21 cellular contexts compared by ENCODE assay signal in genomic region chr6:158165919-158166416, GRCh38. TPM values are rescaled to one million over a fixed set of nuclear protein-coding genes. Genes with fewer than 3 reads are reported as not detected.
DNase-seq lines count a peak whose midpoint lies in the region; ATAC-seq and TF ChIP-seq lines count a peak whose summit lies in the region.
"Had no signal": no experiment of that assay in that cellular context is flagged by ENCODE, and none has a peak within 500 bp of the region (broad histone marks: within the 10 kb centered on the region; RNA-seq: fewer than 3 reads in every experiment).

No MANE protein-coding gene starts in this region.

- H3K4me2 ChIP-seq in DND-41 (ENCODE audit: insufficient read depth, low read length): 0 out of 2 replicates have a peak overlapping the region, but pooled peaks have one; percentile 18
- H3K4me2 ChIP-seq: KMS-11 had no signal

- H3K36me3 ChIP-seq in DND-41 (ENCODE audit: insufficient read depth, low read length) (0 out of 2 replicates have a peak, but pooled peaks cover 3% of the 10 kb centered on the region), tibial nerve (no peaks in the 10 kb centered on the region)
- H3K36me3 ChIP-seq: SJSA1 had no signal

- TF ChIP-seq CTCF in DND-41 (IDR thresholded peaks at IDR 0.05; ENCODE audit: borderline replicate concordance, extremely low read depth, low read length, poor library complexity, severe bottlenecking) (no peak), chondrocyte (IDR thresholded peaks at IDR 0.05) (no peak), neural crest cell (conservative IDR thresholded peaks at IDR 0.05) (no peak), tibial nerve (IDR thresholded peaks at IDR 0.05) (no peak)

- peaks cover 5% of the 10 kb centered on the region for H3K36me3 Mint-ChIP-seq in activated CD4-positive, alpha-beta memory T cell treated with anti-CD3 and anti-CD28 coated beads for 36 hours
- peaks cover 10% of the 10 kb centered on the region for H3K36me3 Mint-ChIP-seq in activated CD4-positive, alpha-beta memory T cell treated with anti-CD3 and anti-CD28 coated beads, Interleukin-2, amount 10 ng/mL, durations not matched to agents 7 days and 5 days (ENCODE audit: low read depth)
- peaks cover 2% of the 10 kb centered on the region for H3K36me3 Mint-ChIP-seq in chondrocyte (ENCODE audit: low read depth)
- H3K36me3 Mint-ChIP-seq in neural crest cell (ENCODE audit: low read depth): no peaks in the 10 kb centered on the region

- H3K9me3 ChIP-seq in DND-41 (ENCODE audit: insufficient read depth, low read length, severe bottlenecking) (no peaks in the 10 kb centered on the region), tibial nerve (no peaks in the 10 kb centered on the region)
- H3K9me3 ChIP-seq: SJSA1 had no signal

- no peak overlapping the region for H2AFZ ChIP-seq in DND-41 (ENCODE audit: low read depth, low read length)
- H2AFZ ChIP-seq: GM23338 had no signal

- H3K9me3 Mint-ChIP-seq in activated CD4-positive, alpha-beta memory T cell treated with anti-CD3 and anti-CD28 coated beads for 36 hours: no peaks in the 10 kb centered on the region
- no peaks in the 10 kb centered on the region for H3K9me3 Mint-ChIP-seq in activated CD4-positive, alpha-beta memory T cell treated with anti-CD3 and anti-CD28 coated beads, Interleukin-2, amount 10 ng/mL, durations not matched to agents 7 days and 5 days
- H3K9me3 Mint-ChIP-seq in chondrocyte (ENCODE audit: low read depth) (no peaks in the 10 kb centered on the region), neural crest cell (no peaks in the 10 kb centered on the region)

- peaks cover 50% of the 10 kb centered on the region for H3K79me2 ChIP-seq in DND-41 (ENCODE audit: insufficient read depth, low read length)

- H3K9ac ChIP-seq in DND-41 (ENCODE audit: low read depth, low read length): no peak overlapping the region
- H3K9ac ChIP-seq: KMS-11 had no signal

- intact Hi-C loops in activated CD4-positive, alpha-beta memory T cell treated with anti-CD3 and anti-CD28 coated beads for 36 hours (cut with micrococcal nuclease): loop anchor here (5.0 kb wide), 1 partner anchor 344 kb away; the partner anchor contains the start of gene SNX9

- H3K27ac ChIP-seq in DND-41 (ENCODE audit: low read length) (no peak overlapping the region), tibial nerve (no peak overlapping the region)
- H3K27ac ChIP-seq: HL-60, KMS-11, SJSA1 had no signal

- TF ChIP-seq EP300 in tibial nerve (IDR thresholded peaks at IDR 0.05): no peak

- POLR2A ChIA-PET in activated CD4-positive, alpha-beta memory T cell treated with anti-CD3 and anti-CD28 coated beads for 36 hours (lab: Charles Lee): no interaction called here
- POLR2A ChIA-PET in activated CD4-positive, alpha-beta memory T cell treated with anti-CD3 and anti-CD28 coated beads, Interleukin-2, amount 10 ng/mL, durations not matched to agents 7 days and 5 days (lab: Charles Lee): interaction anchor here (0.6 kb wide), 1 partner anchor 8 kb away, joined by 3 read pairs; no protein-coding TSS in a partner anchor

- WGBS in tibial nerve, 2 donors: 97 to 98% methylated on average over 1 of the region's 1 CpG

- CTCF ChIA-PET in activated CD4-positive, alpha-beta memory T cell treated with anti-CD3 and anti-CD28 coated beads for 36 hours (lab: Charles Lee): interaction anchor here (0.6 to 1.9 kb wide), 2 partner anchors 48 to 490 kb away, joined by 4 to 6 read pairs; no protein-coding TSS in a partner anchor
- CTCF ChIA-PET in activated CD4-positive, alpha-beta memory T cell treated with anti-CD3 and anti-CD28 coated beads, Interleukin-2, amount 10 ng/mL, durations not matched to agents 7 days and 5 days (lab: Charles Lee): interaction anchor here (0.9 kb wide), 1 partner anchor 11 kb away, joined by 3 read pairs; no protein-coding TSS in a partner anchor

- no peak overlapping the region for H3K4me3 ChIP-seq in DND-41 (ENCODE audit: low read depth in 1 of 2, low read length in 2 of 2)
- H3K4me3 ChIP-seq in tibial nerve: no peak overlapping the region
- H3K4me3 ChIP-seq: SJSA1 had no signal

- no peak for TF ChIP-seq POLR2A in tibial nerve (IDR thresholded peaks at IDR 0.05)

- H4K20me1 ChIP-seq in DND-41 (ENCODE audit: insufficient read depth, low read length): no peaks in the 10 kb centered on the region

- H3K4me1 Mint-ChIP-seq in activated CD4-positive, alpha-beta memory T cell treated with anti-CD3 and anti-CD28 coated beads for 36 hours (ENCODE audit: low read depth): peaks cover 43% of the 10 kb centered on the region
- peaks cover 33% of the 10 kb centered on the region for H3K4me1 Mint-ChIP-seq in activated CD4-positive, alpha-beta memory T cell treated with anti-CD3 and anti-CD28 coated beads, Interleukin-2, amount 10 ng/mL, durations not matched to agents 7 days and 5 days
- peaks cover 63% of the 10 kb centered on the region for H3K4me1 Mint-ChIP-seq in chondrocyte (ENCODE audit: low read depth)
- H3K4me1 Mint-ChIP-seq in neural crest cell: peaks cover 23% of the 10 kb centered on the region

- no peaks in the 10 kb centered on the region for H3K27me3 Mint-ChIP-seq in activated CD4-positive, alpha-beta memory T cell treated with anti-CD3 and anti-CD28 coated beads for 36 hours
- no peaks in the 10 kb centered on the region for H3K27me3 Mint-ChIP-seq in activated CD4-positive, alpha-beta memory T cell treated with anti-CD3 and anti-CD28 coated beads, Interleukin-2, amount 10 ng/mL, durations not matched to agents 7 days and 5 days
- H3K27me3 Mint-ChIP-seq in chondrocyte (ENCODE audit: low read depth): no peaks in the 10 kb centered on the region
- peaks cover 2% of the 10 kb centered on the region for H3K27me3 Mint-ChIP-seq in neural crest cell (ENCODE audit: low read depth)
- H3K27me3 Mint-ChIP-seq: B cell had no signal

- peak overlapping the region; percentile 77 for H3K27ac Mint-ChIP-seq in activated CD4-positive, alpha-beta memory T cell treated with anti-CD3 and anti-CD28 coated beads for 36 hours
- H3K27ac Mint-ChIP-seq in activated CD4-positive, alpha-beta memory T cell treated with anti-CD3 and anti-CD28 coated beads, Interleukin-2, amount 10 ng/mL, durations not matched to agents 7 days and 5 days: no peak overlapping the region
- H3K27ac Mint-ChIP-seq in chondrocyte (ENCODE audit: unreplicated experiment): no peak overlapping the region
- no peak overlapping the region for H3K27ac Mint-ChIP-seq in neural crest cell (ENCODE audit: unreplicated experiment)
- H3K27ac Mint-ChIP-seq: B cell, GM23338 had no signal

- ATAC-seq in DND-41 (ENCODE audit: insufficient read depth, low read depth) (no peak), HG03520 (IDR thresholded peaks at IDR 0.05; ENCODE audit: unreplicated experiment) (no peak)
- ATAC-seq: GM23338, Right ventricle myocardium inferior had no signal

- H3K27me3 ChIP-seq in DND-41 (ENCODE audit: insufficient read depth, low read length, poor library complexity) (no peaks in the 10 kb centered on the region), tibial nerve (no peaks in the 10 kb centered on the region)
- H3K27me3 ChIP-seq: SJSA1 had no signal

- no peak overlapping the region for H3K4me3 Mint-ChIP-seq in activated CD4-positive, alpha-beta memory T cell treated with anti-CD3 and anti-CD28 coated beads for 36 hours
- no peak overlapping the region for H3K4me3 Mint-ChIP-seq in activated CD4-positive, alpha-beta memory T cell treated with anti-CD3 and anti-CD28 coated beads, Interleukin-2, amount 10 ng/mL, durations not matched to agents 7 days and 5 days
- peak overlapping the region; percentile 92 for H3K4me3 Mint-ChIP-seq in chondrocyte (ENCODE audit: unreplicated experiment)
- peak overlapping the region; percentile 36 for H3K4me3 Mint-ChIP-seq in neural crest cell

- DNase-seq in activated CD4-positive, alpha-beta memory T cell treated with anti-CD3 and anti-CD28 coated beads for 36 hours: no peak
- DNase-seq in activated CD4-positive, alpha-beta memory T cell treated with anti-CD3 and anti-CD28 coated beads, Interleukin-2, amount 10 ng/mL, durations not matched to agents 7 days and 5 days: no peak
- DNase-seq in DND-41: no peak
- no peak for DNase-seq in chondrocyte (ENCODE audit: low spot score)
- no peak for DNase-seq in neural crest cell (ENCODE audit: low read depth, low spot score)
- no peak for DNase-seq in tibial nerve (ENCODE audit: low spot score in 2 of 2)
- no peak for DNase-seq in NCI-H1417 (lab: John Stamatoyannopoulos, UW)
- DNase-seq: COR-L47, DMS79, HCEC 1CT, NCI-H1436, NCI-H187 treated with DMSO at 0.1 percent for 48 hours, NCI-H510A treated with DMSO at 0.1 percent for 48 hours, NCI-H748 treated with DMSO at 0.1 percent for 48 hours had no signal

- H3K4me1 ChIP-seq in DND-41 (ENCODE audit: insufficient read depth, low read length) (peaks cover 22% of the 10 kb centered on the region), tibial nerve (peaks cover 0 to 30% (median 14%) of the 10 kb centered on the region in 4 donors)

RNA-seq across cellular contexts. Expression of gene SERAC1, which starts 2.1 kb away (rescaled TPM):
- total RNA-seq in activated CD4-positive, alpha-beta memory T cell treated with anti-CD3 and anti-CD28 coated beads for 36 hours: 1 to 10 TPM; 7.8 to 8.9 TPM
- 1 to 10 TPM; 6.1 to 7.0 TPM for total RNA-seq in activated CD4-positive, alpha-beta memory T cell treated with anti-CD3 and anti-CD28 coated beads, Interleukin-2, amount 10 ng/mL, durations not matched to agents 7 days and 5 days
- total RNA-seq in chondrocyte (15.3 to 17.1 TPM (median 15.4 TPM) in 3 replicates), neural crest cell (11.3 and 12.2 TPM in 2 replicates), tibial nerve (1 to 10 TPM; 4.7 to 9.6 (median 6.2) TPM)

RNA-seq across cellular contexts. Expression of gene GTF2H5, which starts 2.2 kb away (rescaled TPM):
- 10 to 100 TPM; 28.4 to 30.8 TPM for total RNA-seq in activated CD4-positive, alpha-beta memory T cell treated with anti-CD3 and anti-CD28 coated beads for 36 hours
- total RNA-seq in activated CD4-positive, alpha-beta memory T cell treated with anti-CD3 and anti-CD28 coated beads, Interleukin-2, amount 10 ng/mL, durations not matched to agents 7 days and 5 days: 10 to 100 TPM; 18.7 to 20.3 TPM
- total RNA-seq in chondrocyte (31.6 to 35.2 TPM (median 31.9 TPM) in 3 replicates), neural crest cell (21.1 and 23.8 TPM in 2 replicates), tibial nerve (1 to 10 TPM; 2.7 to 5.0 (median 3.9) TPM)

Comparison
In these comparisons a context has a peak if more than half of its experiments do, and no peak if none do; other contexts are left out.
1. H3K4me3 Mint-ChIP-seq: peak in chondrocyte (single experiment) and neural crest cell (single experiment); none in activated CD4-positive, alpha-beta memory T cell treated with anti-CD3 and anti-CD28 coated beads for 36 hours (single experiment) and activated CD4-positive, alpha-beta memory T cell treated with anti-CD3 and anti-CD28 coated beads, Interleukin-2, amount 10 ng/mL, durations not matched to agents 7 days and 5 days (single experiment).